18 cellular contexts compared by ENCODE assay signal in the genomic region with DNA sequence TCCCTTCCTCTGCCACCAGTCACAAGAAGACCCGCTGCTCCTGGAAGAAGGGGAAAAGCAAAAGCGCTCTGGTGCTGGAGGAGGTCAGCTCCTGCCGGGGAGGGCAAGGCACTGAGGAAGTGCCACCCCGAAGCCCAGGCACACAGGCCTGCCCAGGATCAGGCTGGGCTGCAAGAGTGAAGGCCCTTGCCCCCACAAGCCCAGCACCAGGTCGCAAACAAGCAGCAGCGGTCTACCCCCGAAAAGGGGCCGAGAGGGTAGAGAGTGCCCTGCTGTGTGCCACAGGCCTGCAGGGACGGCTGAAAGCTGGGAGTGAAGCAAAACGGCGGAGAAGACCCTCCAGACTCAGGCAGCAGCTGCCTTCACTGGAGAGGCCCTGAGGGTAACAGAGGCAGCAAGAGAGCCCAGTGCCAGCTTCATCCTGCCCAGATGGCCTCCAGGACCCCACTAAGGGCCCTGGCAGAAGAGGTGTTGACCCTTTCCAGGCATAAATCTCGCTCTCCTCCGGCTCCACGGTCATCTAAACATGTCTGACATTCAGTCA. TPM values are rescaled to one million over a fixed set of nuclear protein-coding genes. Genes with fewer than 3 reads are reported as not detected.
DNase-seq lines count a peak whose midpoint lies in the region; ATAC-seq, FAIRE-seq and TF ChIP-seq lines count a peak whose summit lies in the region.
"Had no signal": no experiment of that assay in that cellular context is flagged by ENCODE, and none has a peak within 500 bp of the region (broad histone marks: within the 10 kb centered on the region; RNA-seq: fewer than 3 reads in every experiment).

No MANE protein-coding gene starts in this region.

- H3K27ac ChIP-seq in H9 (ENCODE audit: insufficient read length, low read depth, low read length) (no peak overlapping the region), H1 (ENCODE audit: low read depth, low read length) (peak overlapping the region; percentile 61), neuronal stem cell (replicated peaks; ENCODE audit: low read length) (no peak overlapping the region), upper lobe of right lung (no peak overlapping the region), ascending aorta (no peak overlapping the region)
- H3K27ac ChIP-seq: BLaER1, HL-60 had no signal

- TF ChIP-seq RAD21 in H1 (IDR thresholded peaks at IDR 0.05 in 1 of 2, conservative IDR thresholded peaks at IDR 0.05 in 1 of 2; ENCODE audit: low read depth in 2 of 2, low read length in 2 of 2): no peak

- no peaks in the 10 kb centered on the region for H3K79me2 ChIP-seq in H9 (ENCODE audit: insufficient read depth, low read length)
- H3K79me2 ChIP-seq in H1 (ENCODE audit: control insufficient read depth in 1 of 2, insufficient read depth in 2 of 2, low read length in 2 of 2): no peaks in the 10 kb centered on the region

- no peak overlapping the region for H4K5ac ChIP-seq in H9 (ENCODE audit: insufficient read length, low read depth, low read length)
- H4K5ac ChIP-seq in H1 (ENCODE audit: insufficient read length, low read depth, low read length): no peak overlapping the region

- H2BK5ac ChIP-seq in H9 (ENCODE audit: insufficient read length, low read length) (no peak overlapping the region), H1 (ENCODE audit: low read depth, low read length) (no peak overlapping the region; the same call in 1 of the 2 replicates), neuronal stem cell (ENCODE audit: low read length) (peak overlapping the region; percentile 66)

- H3K4me3 ChIP-seq in H1 (ENCODE audit: extremely low read depth in 1 of 4, insufficient read depth in 2 of 4, low read depth in 3 of 4, low read length in 4 of 4) (no peak overlapping the region), neuronal stem cell (ENCODE audit: low read length in 2 of 2) (no peak overlapping the region), upper lobe of right lung (no peak overlapping the region), ascending aorta (no peak overlapping the region)
- H3K4me3 ChIP-seq: BLaER1, GM12878 had no signal

- no peaks in the 10 kb centered on the region for H3K4me1 Mint-ChIP-seq in activated CD4-positive, alpha-beta T cell treated with anti-CD3 and anti-CD28 coated beads, Interleukin-2, amount 10 ng/mL, durations not matched to agents 7 days and 5 days
- H3K4me1 Mint-ChIP-seq in H9: peaks cover 35 to 46% of the 10 kb centered on the region in 2 experiments
- H3K4me1 Mint-ChIP-seq: CD14-positive monocyte had no signal

- intact Hi-C loops in upper lobe of right lung (cut with DNase I): no loop called here
- intact Hi-C loops in ascending aorta (cut with DNase I): loop anchor here (2.0 kb wide), 1 partner anchor 21 kb away; no protein-coding TSS in a partner anchor

- H3K27ac Mint-ChIP-seq in activated CD4-positive, alpha-beta T cell treated with anti-CD3 and anti-CD28 coated beads, Interleukin-2, amount 10 ng/mL, durations not matched to agents 7 days and 5 days: peak overlapping the region; percentile 2
- H3K27ac Mint-ChIP-seq in H9: peak overlapping the region in 2 of 3 experiments; percentile 73 to 85; a peak in 3 of 7 replicates

- no peak for TF ChIP-seq EP300 in H1 (IDR thresholded peaks at IDR 0.05; ENCODE audit: borderline replicate concordance in 1 of 2, low read depth in 2 of 2, low read length in 2 of 2)

- H4K8ac ChIP-seq in H9 (replicated peaks; ENCODE audit: insufficient read length, low read depth, low read length) (no peak overlapping the region), H1 (ENCODE audit: extremely low read depth, insufficient read depth, low read length) (no peak overlapping the region), neuronal stem cell (ENCODE audit: low read depth, low read length) (peak overlapping the region; percentile 32)

- no peak overlapping the region for H4K91ac ChIP-seq in H9 (ENCODE audit: insufficient read length, low read depth, low read length)
- no peak overlapping the region for H4K91ac ChIP-seq in H1 (replicated peaks; ENCODE audit: insufficient read length, low read length)
- no peak overlapping the region for H4K91ac ChIP-seq in neuronal stem cell (ENCODE audit: low read depth, low read length, poor library complexity)

- TF ChIP-seq CTCF in H9 (conservative IDR thresholded peaks at IDR 0.05) (no peak), H1 (IDR thresholded peaks at IDR 0.05; ENCODE audit: control extremely low read depth in 1 of 3, insufficient read depth in 1 of 3, low read depth in 1 of 3, low read length in 3 of 3) (no peak), upper lobe of right lung (IDR thresholded peaks at IDR 0.05) (no peak), ascending aorta (IDR thresholded peaks at IDR 0.05) (no peak)

- POLR2A ChIA-PET in activated CD4-positive, alpha-beta T cell treated with anti-CD3 and anti-CD28 coated beads, Interleukin-2, amount 10 ng/mL, durations not matched to agents 7 days and 5 days (lab: Charles Lee): interaction anchor here (0.7 kb wide), 1 partner anchor 42 kb away, joined by 5 read pairs; no protein-coding TSS in a partner anchor
- POLR2A ChIA-PET in H1 (lab: Charles Lee; ENCODE audit: partially characterized antibody): no interaction called here

- H3K9ac ChIP-seq in H9 (ENCODE audit: extremely low read depth, insufficient read length, low read length) (no peak overlapping the region), H1 (replicated peaks in 1 of 4; ENCODE audit: extremely low read depth in 1 of 4, low read depth in 3 of 4, low read length in 3 of 4) (no peak overlapping the region), neuronal stem cell (ENCODE audit: low read depth, low read length, poor library complexity) (no peak overlapping the region)
- H3K9ac ChIP-seq: BLaER1 had no signal

- CTCF ChIA-PET in activated CD4-positive, alpha-beta T cell treated with anti-CD3 and anti-CD28 coated beads, Interleukin-2, amount 10 ng/mL, durations not matched to agents 7 days and 5 days (lab: Charles Lee): interaction anchor here (0.7 kb wide), 1 partner anchor 383 kb away, joined by 3 read pairs; no protein-coding TSS in a partner anchor
- CTCF ChIA-PET in H1 (lab: Charles Lee; ENCODE audit: partially characterized antibody): interaction anchor here (0.6 to 2.2 kb wide), 10 partner anchors 9 to 876 kb away, joined by 3 to 10 read pairs (median 4); no protein-coding TSS in a partner anchor

- H2BK12ac ChIP-seq in H9 (ENCODE audit: insufficient read length, low read depth, low read length) (no peak overlapping the region), H1 (ENCODE audit: low read depth, low read length) (no peak overlapping the region), neuronal stem cell (ENCODE audit: low read length) (no peak overlapping the region)

- H3K4me3 Mint-ChIP-seq in activated CD4-positive, alpha-beta T cell treated with anti-CD3 and anti-CD28 coated beads, Interleukin-2, amount 10 ng/mL, durations not matched to agents 7 days and 5 days: no peak overlapping the region
- no peak overlapping the region for H3K4me3 Mint-ChIP-seq in H9
- H3K4me3 Mint-ChIP-seq: CD14-positive monocyte; CD4-positive, alpha-beta memory T cell had no signal

- no peak overlapping the region for H2BK15ac ChIP-seq in H9 (ENCODE audit: low read depth, low read length)
- no peak overlapping the region for H2BK15ac ChIP-seq in H1 (ENCODE audit: low read length)
- no peak overlapping the region for H2BK15ac ChIP-seq in neuronal stem cell (ENCODE audit: low read length)

- H2BK120ac ChIP-seq in H9 (ENCODE audit: low read depth, low read length, poor library complexity, severe bottlenecking) (no peak overlapping the region), H1 (replicated peaks; ENCODE audit: low read depth, low read length) (no peak overlapping the region), neuronal stem cell (ENCODE audit: low read depth, low read length) (no peak overlapping the region)

- H3K9me3 ChIP-seq in H9 (ENCODE audit: control insufficient read depth, low read depth, low read length) (no peaks in the 10 kb centered on the region), H1 (ENCODE audit: insufficient read depth in 2 of 2, low read depth in 1 of 2, low read length in 1 of 2) (no peaks in the 10 kb centered on the region), neuronal stem cell (replicated peaks in 1 of 2; ENCODE audit: control insufficient read depth in 2 of 2, insufficient read depth in 1 of 2, low read depth in 1 of 2, low read length in 2 of 2) (peaks cover 0 to 2% of the 10 kb centered on the region in 2 donors), upper lobe of right lung (no peaks in the 10 kb centered on the region), ascending aorta (no peaks in the 10 kb centered on the region)
- H3K9me3 ChIP-seq: BLaER1 had no signal

- H3K23me2 ChIP-seq in H9 (ENCODE audit: insufficient read length, low read depth, low read length, poor library complexity, severe bottlenecking) (no peaks in the 10 kb centered on the region), H1 (ENCODE audit: low read depth, low read length) (no peaks in the 10 kb centered on the region)

- WGBS in H9 (ENCODE audit: extremely low coverage, insufficient read length, low lambda C conversion rate): no CpG with 5 or more reads among the region's 14 CpGs
- 92% methylated on average over 14 of the region's 14 CpGs; no CpG with 5 or more reads in 1 of the 2 experiments for WGBS in H1 (ENCODE audit: extremely low coverage in 1 of 2, insufficient coverage in 1 of 2, insufficient read length in 1 of 2, insufficient replicate concordance in 2 of 2, low coverage in 1 of 2, low lambda C conversion rate in 2 of 2, missing lambda C conversion rate in 1 of 2), 2 experiments
- WGBS in neuronal stem cell (ENCODE audit: extremely low coverage in 2 of 2, insufficient read length in 2 of 2, insufficient replicate concordance in 1 of 2), 2 donors: no CpG with 5 or more reads among the region's 14 CpGs

- TF ChIP-seq POLR2A in H1 (IDR thresholded peaks at IDR 0.05; ENCODE audit: control extremely low read depth in 1 of 2, low read depth in 2 of 2, low read length in 2 of 2): no peak

- H3T11ph ChIP-seq in H9 (ENCODE audit: low read length): no peak overlapping the region

- no peak for DNase-seq in activated CD4-positive, alpha-beta T cell treated with anti-CD3 and anti-CD28 coated beads, Interleukin-2, amount 10 ng/mL, durations not matched to agents 7 days and 5 days
- no peak for DNase-seq in activated CD4-positive, alpha-beta T cell treated with anti-CD3 and anti-CD28 coated beads for 1 hour
- DNase-seq in H9: no peak
- no peak for DNase-seq in H1 (ENCODE audit: low read depth in 1 of 2, low spot score in 2 of 2)
- no peak for DNase-seq in neuronal stem cell (ENCODE audit: low spot score)
- no peak for DNase-seq in upper lobe of right lung
- no peak for DNase-seq in ascending aorta (ENCODE audit: low spot score in 2 of 2)
- DNase-seq: 8988T; CD4-positive, alpha-beta memory T cell; DMS 273 treated with DMSO at 0.1 percent for 48 hours; DND-41; EL; HCEC 1CT; IMR-90 had no signal

- H3K4ac ChIP-seq in H9 (ENCODE audit: low read depth, low read length) (no peak overlapping the region), H1 (replicated peaks; ENCODE audit: insufficient read length, low read depth, low read length) (no peak overlapping the region), neuronal stem cell (ENCODE audit: low read length) (no peak overlapping the region)

- H3K18ac ChIP-seq in H9 (ENCODE audit: insufficient read length, low read depth, low read length) (no peak overlapping the region), H1 (ENCODE audit: extremely low read depth, low read length) (no peak overlapping the region), neuronal stem cell (ENCODE audit: low read length) (no peak overlapping the region)

- H3K27me3 Mint-ChIP-seq in activated CD4-positive, alpha-beta T cell treated with anti-CD3 and anti-CD28 coated beads, Interleukin-2, amount 10 ng/mL, durations not matched to agents 7 days and 5 days: no peaks in the 10 kb centered on the region
- no peaks in the 10 kb centered on the region for H3K27me3 Mint-ChIP-seq in H9 (ENCODE audit: low read depth)
- H3K27me3 Mint-ChIP-seq: CD4-positive, alpha-beta memory T cell had no signal

- no peak for FAIRE-seq in H1 (lab: Jason Lieb, UNC)
- FAIRE-seq: GM12878 had no signal

- H3K23ac ChIP-seq in H9 (ENCODE audit: insufficient read length, low read depth, low read length) (no peak overlapping the region), H1 (ENCODE audit: insufficient read length) (no peak overlapping the region), neuronal stem cell (ENCODE audit: low read depth, low read length, poor library complexity) (peak overlapping the region; percentile 83)

- H2AFZ ChIP-seq in H9 (ENCODE audit: low read length) (no peak overlapping the region), H1 (ENCODE audit: low read length) (no peak overlapping the region), neuronal stem cell (ENCODE audit: low read length) (no peak overlapping the region)

- H3K4me2 ChIP-seq in H9 (ENCODE audit: insufficient read depth, insufficient read length, low read length) (no peak overlapping the region), H1 (ENCODE audit: insufficient read depth in 1 of 2, low read depth in 2 of 2, low read length in 2 of 2) (no peak overlapping the region), neuronal stem cell (ENCODE audit: insufficient read depth, low read length, poor library complexity, severe bottlenecking) (no peak overlapping the region)
- H3K4me2 ChIP-seq: BLaER1 had no signal

- H2AK5ac ChIP-seq in H9 (ENCODE audit: insufficient read length, low read length) (no peak overlapping the region), H1 (ENCODE audit: low read depth, low read length) (no peak overlapping the region), neuronal stem cell (ENCODE audit: low read depth, low read length) (no peak overlapping the region)

- H3K56ac ChIP-seq in H9 (ENCODE audit: insufficient read length, low read depth, low read length) (no peak overlapping the region), H1 (replicated peaks; ENCODE audit: insufficient read length, low read depth, low read length) (no peak overlapping the region)

- H4K20me1 ChIP-seq in H9 (ENCODE audit: control insufficient read depth, insufficient read depth, insufficient read length): peaks cover 2% of the 10 kb centered on the region
- peaks cover 2 to 13% of the 10 kb centered on the region in 2 experiments for H4K20me1 ChIP-seq in H1 (replicated peaks in 1 of 2; ENCODE audit: control insufficient read depth in 1 of 2, insufficient read depth in 2 of 2, low read length in 2 of 2)

- H3K9me3 Mint-ChIP-seq in activated CD4-positive, alpha-beta T cell treated with anti-CD3 and anti-CD28 coated beads, Interleukin-2, amount 10 ng/mL, durations not matched to agents 7 days and 5 days: no peaks in the 10 kb centered on the region
- H3K9me3 Mint-ChIP-seq in H9: no peaks in the 10 kb centered on the region; a peak in 1 of 5 replicates
- H3K9me3 Mint-ChIP-seq: CD4-positive, alpha-beta memory T cell had no signal

- ATAC-seq in upper lobe of right lung: no peak
- ATAC-seq: GM12878 had no signal

- H3K14ac ChIP-seq in H9 (ENCODE audit: insufficient read depth, low read length): no peak overlapping the region
- H3K14ac ChIP-seq in H1 (ENCODE audit: insufficient read length): no peak overlapping the region
- no peak overlapping the region for H3K14ac ChIP-seq in neuronal stem cell (ENCODE audit: low read length)

- H3K4me1 ChIP-seq in H9 (ENCODE audit: insufficient read depth, low read length): peaks cover 3% of the 10 kb centered on the region; the same call in 1 of the 2 replicates
- H3K4me1 ChIP-seq in H1 (replicated peaks in 1 of 4; ENCODE audit: control insufficient read depth in 3 of 4, insufficient read depth in 4 of 4, low read length in 3 of 4): peaks cover under 1 to 10% (median 7%) of the 10 kb centered on the region in 4 experiments
- H3K4me1 ChIP-seq in neuronal stem cell (ENCODE audit: control insufficient read depth in 2 of 2, insufficient read depth in 1 of 2, low read depth in 1 of 2, low read length in 2 of 2): peaks cover 0 to 13% of the 10 kb centered on the region in 2 donors
- H3K4me1 ChIP-seq in upper lobe of right lung: no peaks in the 10 kb centered on the region
- H3K4me1 ChIP-seq in ascending aorta: no peaks in the 10 kb centered on the region

- H3K79me1 ChIP-seq in H9 (ENCODE audit: insufficient read depth, low read depth, low read length, poor library complexity, severe bottlenecking) (no peaks in the 10 kb centered on the region), H1 (ENCODE audit: low read depth, low read length) (no peaks in the 10 kb centered on the region; the same call in 1 of the 2 replicates), neuronal stem cell (ENCODE audit: low read depth, low read length) (peaks cover 6% of the 10 kb centered on the region)

- H2BK20ac ChIP-seq in H9 (ENCODE audit: low read depth, low read length, poor library complexity, severe bottlenecking) (no peak overlapping the region), H1 (ENCODE audit: low read length) (no peak overlapping the region)

- peaks cover 9% of the 10 kb centered on the region for H3K36me3 Mint-ChIP-seq in activated CD4-positive, alpha-beta T cell treated with anti-CD3 and anti-CD28 coated beads, Interleukin-2, amount 10 ng/mL, durations not matched to agents 7 days and 5 days (ENCODE audit: low read depth)
- H3K36me3 Mint-ChIP-seq in H9 (ENCODE audit: insufficient read depth in 1 of 3, low read depth in 3 of 3): peaks cover 25 to 61% (median 52%) of the 10 kb centered on the region in 3 experiments

- H3K36me3 ChIP-seq in H1 (ENCODE audit: control insufficient read depth in 2 of 4, insufficient read depth in 4 of 4, low read length in 3 of 4): peaks cover 0 to 11% (median 5%) of the 10 kb centered on the region in 4 experiments; a peak in 5 of 8 replicates
- peaks cover 36 to 80% of the 10 kb centered on the region in 2 donors for H3K36me3 ChIP-seq in neuronal stem cell (replicated peaks in 1 of 2; ENCODE audit: control insufficient read depth in 2 of 2, insufficient read depth in 2 of 2, low read length in 2 of 2)
- H3K36me3 ChIP-seq in upper lobe of right lung: peaks cover 77% of the 10 kb centered on the region
- H3K36me3 ChIP-seq in ascending aorta: peaks cover 46 to 67% of the 10 kb centered on the region in 2 donors

- H3K27me3 ChIP-seq in H9 (ENCODE audit: insufficient read depth, low read length) (no peaks in the 10 kb centered on the region), H1 (replicated peaks in 1 of 4; ENCODE audit: control insufficient read depth in 3 of 4, extremely low read depth in 1 of 4, insufficient read depth in 3 of 4, low read length in 3 of 4) (no peaks in the 10 kb centered on the region), neuronal stem cell (ENCODE audit: control insufficient read depth in 3 of 3, insufficient read depth in 3 of 3, low read depth in 1 of 3, low read length in 3 of 3) (no peaks in the 10 kb centered on the region), upper lobe of right lung (no peaks in the 10 kb centered on the region), ascending aorta (no peaks in the 10 kb centered on the region)
- H3K27me3 ChIP-seq: BLaER1 had no signal

RNA-seq across cellular contexts. Expression of a gene that starts 29.3 kb away (rescaled TPM):
- 10 to 100 TPM; 50.5 to 55.4 TPM for total RNA-seq in activated CD4-positive, alpha-beta T cell treated with anti-CD3 and anti-CD28 coated beads, Interleukin-2, amount 10 ng/mL, durations not matched to agents 7 days and 5 days
- 47.1 and 52.2 TPM in 2 replicates for total RNA-seq in H9 (2021)
- total RNA-seq in H1 (2021; fragmentation: NEBNext Ultra II Directional; extraction: Animal tissue kit (Norgen Biotek cat#: 25700)): 47.1 and 48.5 TPM in 2 replicates
- 15.4 and 29.5 TPM in 2 replicates for polyA plus RNA-seq in H1 (2011; rRNA removed)
- polyA plus RNA-seq in H1 (2011; cell fraction: cytosol; rRNA removed): 19.4 TPM
- polyA plus RNA-seq in H1 (2011; cell fraction: nucleus; rRNA removed): 8.9 TPM
- polyA plus RNA-seq in H1 (2012, experiment 1 of 2): 32.1 to 52.5 TPM (median 38.8 TPM) in 4 replicates
- polyA plus RNA-seq in H1 (2012, experiment 2 of 2): 12.7 TPM
- polyA plus RNA-seq in H1 (2013, experiment 1 of 2): 33.5 TPM
- polyA plus RNA-seq in H1 (2013, experiment 2 of 2): 32.1 TPM
- polyA minus RNA-seq in H1 (2011; rRNA and poly(A)+ RNA removed): 14.0 and 18.3 TPM in 2 replicates
- polyA minus RNA-seq in H1 (2011; cell fraction: cytosol; rRNA and poly(A)+ RNA removed): 17.2 TPM
- polyA minus RNA-seq in H1 (2011; cell fraction: nucleus; rRNA and poly(A)+ RNA removed): 12.2 TPM
- 41.5 TPM for polyA plus RNA-seq in neuronal stem cell (2013, experiment 1 of 2)
- 41.0 TPM for polyA plus RNA-seq in neuronal stem cell (2013, experiment 2 of 2)
- 70.4 TPM for total RNA-seq in upper lobe of right lung
- 37.0 TPM for total RNA-seq in ascending aorta

RNA-seq across cellular contexts. Expression of a gene that starts 37.9 kb away (rescaled TPM):
- total RNA-seq in activated CD4-positive, alpha-beta T cell treated with anti-CD3 and anti-CD28 coated beads, Interleukin-2, amount 10 ng/mL, durations not matched to agents 7 days and 5 days: 10 to 100 TPM; 27.4 to 30.6 TPM
- total RNA-seq in H9 (2021) (24.2 and 26.6 TPM in 2 replicates), upper lobe of right lung (29.9 TPM), ascending aorta (224 TPM)
- 20.7 and 21.6 TPM in 2 replicates for total RNA-seq in H1 (2021; fragmentation: NEBNext Ultra II Directional; extraction: Animal tissue kit (Norgen Biotek cat#: 25700))
- 8.3 and 12.2 TPM in 2 replicates for polyA plus RNA-seq in H1 (2011; rRNA removed)
- polyA plus RNA-seq in H1 (2011; cell fraction: cytosol; rRNA removed): 9.7 TPM
- 20.1 TPM for polyA plus RNA-seq in H1 (2011; cell fraction: nucleus; rRNA removed)
- polyA plus RNA-seq in H1 (2012, experiment 1 of 2): 8.1 to 13.1 TPM (median 11.7 TPM) in 4 replicates
- 9.3 TPM for polyA plus RNA-seq in H1 (2012, experiment 2 of 2)
- 8.7 TPM for polyA plus RNA-seq in H1 (2013, experiment 1 of 2)
- 8.0 TPM for polyA plus RNA-seq in H1 (2013, experiment 2 of 2)
- polyA minus RNA-seq in H1 (2011; rRNA and poly(A)+ RNA removed): 12.2 and 17.5 TPM in 2 replicates
- polyA minus RNA-seq in H1 (2011; cell fraction: cytosol; rRNA and poly(A)+ RNA removed): 11.9 TPM
- polyA minus RNA-seq in H1 (2011; cell fraction: nucleus; rRNA and poly(A)+ RNA removed): 11.0 TPM
- polyA plus RNA-seq in neuronal stem cell (2013, experiment 1 of 2): 9.0 TPM
- polyA plus RNA-seq in neuronal stem cell (2013, experiment 2 of 2): 8.4 TPM
